20 cellular contexts compared by ENCODE assay signal in the genomic region with DNA sequence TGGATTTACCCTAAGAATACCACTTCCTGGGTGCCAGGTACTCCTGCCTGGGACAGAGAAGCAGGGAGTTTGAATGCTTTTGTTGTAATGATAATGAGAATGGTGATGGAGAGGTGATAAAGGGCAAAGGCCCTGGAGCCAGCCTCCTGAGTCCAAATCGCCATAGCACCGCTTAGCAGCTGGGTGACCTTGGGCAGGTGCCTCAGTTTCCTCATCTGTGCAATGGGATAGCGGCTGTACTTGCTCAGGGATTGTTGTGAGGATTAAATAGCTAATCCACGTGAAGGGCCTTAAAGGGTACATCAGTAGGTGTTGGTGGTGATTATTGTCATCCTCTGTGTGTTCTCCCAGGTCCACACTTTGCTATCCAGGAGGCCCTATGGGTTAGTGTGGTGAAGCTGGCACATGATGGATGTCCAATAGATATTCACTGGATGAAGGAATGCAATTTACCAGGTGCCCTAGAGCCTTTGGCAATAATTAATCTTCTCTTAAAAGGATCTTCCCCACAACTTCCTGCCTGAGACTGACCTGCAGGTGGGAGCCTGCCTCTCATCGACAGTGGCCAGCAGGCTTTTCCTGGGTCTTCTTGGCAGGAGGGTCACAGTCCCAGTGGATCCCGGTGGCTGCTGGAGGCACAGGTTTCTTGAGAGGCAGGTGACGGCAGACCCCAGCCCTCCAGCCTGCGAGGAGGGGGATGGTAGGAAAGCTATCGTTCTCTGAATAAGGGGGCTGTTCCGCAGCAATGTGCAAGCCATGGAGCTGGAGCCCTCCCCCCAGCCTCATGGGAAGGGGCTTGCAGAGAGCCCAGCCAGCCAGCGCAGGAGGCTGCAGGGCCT.
A peak's percentile ranks its signal among the peaks of the same experiment; 100 is the strongest.
DNase-seq lines count a peak whose midpoint lies in the region; ATAC-seq and TF ChIP-seq lines count a peak whose summit lies in the region.
"Had no signal": no experiment of that assay in that cellular context is flagged by ENCODE, and none has a peak within 500 bp of the region (broad histone marks: within the 10 kb centered on the region; RNA-seq: fewer than 3 reads in every experiment).

No MANE protein-coding gene starts in this region.

- H3K4me3 Mint-ChIP-seq in activated CD8-positive, alpha-beta memory T cell treated with anti-CD3 and anti-CD28 coated beads, Interleukin-2, amount 10 ng/mL, durations not matched to agents 7 days and 5 days = no peak overlapping the region
- H3K4me3 Mint-ChIP-seq: activated naive CD4-positive, alpha-beta T cell treated with anti-CD3 and anti-CD28 coated beads, Interleukin-2, amount 50 U/mL, for 24 hours; T-helper 2 cell treated with Interferon-gamma antibody and Interleukin-4, amounts not matched to agents 5 μg/mL and 100 μg/mL, for 36 hours had no signal

- H3K36me3 Mint-ChIP-seq in activated CD8-positive, alpha-beta memory T cell treated with anti-CD3 and anti-CD28 coated beads, Interleukin-2, amount 10 ng/mL, durations not matched to agents 7 days and 5 days = no peaks in the 10 kb centered on the region
- H3K36me3 Mint-ChIP-seq: activated naive CD4-positive, alpha-beta T cell treated with anti-CD3 and anti-CD28 coated beads, Interleukin-2, amount 50 U/mL, for 24 hours had no signal

- no peak for TF ChIP-seq CTCF in GM10248 (IDR thresholded peaks at IDR 0.05; ENCODE audit: control extremely low read depth, extremely low read depth, low read depth, missing control alignments)

- no peaks in the 10 kb centered on the region for H3K4me1 Mint-ChIP-seq in activated CD8-positive, alpha-beta memory T cell treated with anti-CD3 and anti-CD28 coated beads, Interleukin-2, amount 10 ng/mL, durations not matched to agents 7 days and 5 days
- H3K4me1 Mint-ChIP-seq: activated naive CD4-positive, alpha-beta T cell treated with anti-CD3 and anti-CD28 coated beads, Interleukin-2, amount 50 U/mL, for 24 hours had no signal

- CTCF ChIA-PET in activated CD8-positive, alpha-beta memory T cell treated with anti-CD3 and anti-CD28 coated beads, Interleukin-2, amount 10 ng/mL, durations not matched to agents 7 days and 5 days (lab: Charles Lee) = no interaction called here
- CTCF ChIA-PET in GM10248 (lab: Yijun Ruan, JAX) = interaction anchor here (1.5 kb wide), 1 partner anchor 10 kb away, joined by 5 read pairs; no protein-coding TSS in a partner anchor

- H3K27ac Mint-ChIP-seq in activated CD8-positive, alpha-beta memory T cell treated with anti-CD3 and anti-CD28 coated beads, Interleukin-2, amount 10 ng/mL, durations not matched to agents 7 days and 5 days = no peak overlapping the region
- H3K27ac Mint-ChIP-seq: activated naive CD4-positive, alpha-beta T cell treated with anti-CD3 and anti-CD28 coated beads, Interleukin-2, amount 50 U/mL, for 24 hours; T-helper 2 cell treated with Interferon-gamma antibody and Interleukin-4, amounts not matched to agents 5 μg/mL and 100 μg/mL, for 36 hours had no signal

- no peak overlapping the region for H3K27ac ChIP-seq in skeletal muscle tissue (ENCODE audit: low read depth, low read length)
- H3K27ac ChIP-seq: body of pancreas, left lung, SJSA1 had no signal

- POLR2A ChIA-PET in GM10248 (lab: Yijun Ruan, JAX) = no interaction called here

- ATAC-seq in activated CD8-positive, alpha-beta memory T cell treated with anti-CD3 and anti-CD28 coated beads, Interleukin-2, amount 10 ng/mL, durations not matched to agents 7 days and 5 days = no peak
- no peak for ATAC-seq in HG02970 (IDR thresholded peaks at IDR 0.05; ENCODE audit: low FRiP score, unreplicated experiment)
- ATAC-seq: body of pancreas had no signal

- H3K9me3 ChIP-seq in skeletal muscle tissue (ENCODE audit: control insufficient read depth in 3 of 3, low read length in 3 of 3) = no peaks in the 10 kb centered on the region
- H3K9me3 ChIP-seq: body of pancreas, left lung, SJSA1 had no signal

- no peaks in the 10 kb centered on the region for H3K9me3 Mint-ChIP-seq in activated CD8-positive, alpha-beta memory T cell treated with anti-CD3 and anti-CD28 coated beads, Interleukin-2, amount 10 ng/mL, durations not matched to agents 7 days and 5 days (ENCODE audit: low read depth)
- H3K9me3 Mint-ChIP-seq: activated naive CD4-positive, alpha-beta T cell treated with anti-CD3 and anti-CD28 coated beads, Interleukin-2, amount 50 U/mL, for 24 hours; T-helper 2 cell treated with Interferon-gamma antibody and Interleukin-4, amounts not matched to agents 5 μg/mL and 100 μg/mL, for 36 hours had no signal

- H3K9ac ChIP-seq in skeletal muscle tissue (ENCODE audit: low read depth in 1 of 3, low read length in 3 of 3) = peak overlapping the region in 2 of 3 donors; percentile 51 to 62

- H3K36me3 ChIP-seq in skeletal muscle tissue (ENCODE audit: control insufficient read depth in 3 of 3, insufficient read depth in 3 of 3, low read length in 3 of 3) = no peaks in the 10 kb centered on the region
- H3K36me3 ChIP-seq: left lung, SJSA1 had no signal

- DNase-seq in ELF-1 (ENCODE audit: low read depth, low spot score) (peak; percentile 5), kidney tubule cell (ENCODE audit: low spot score) (peak; percentile 67), NOMO-1 (lab: John Stamatoyannopoulos, UW; ENCODE audit: unreplicated experiment in 2 of 2) (no peak), GM10248 (ENCODE audit: extremely low spot score) (no peak)
- DNase-seq in activated CD8-positive, alpha-beta memory T cell treated with anti-CD3 and anti-CD28 coated beads, Interleukin-2, amount 10 ng/mL, durations not matched to agents 7 days and 5 days = peak; percentile 31
- no peak for DNase-seq in activated CD4-positive, alpha-beta T cell treated with anti-CD3 and anti-CD28 coated beads for 48 hours
- DNase-seq: AML-193, cortex of kidney, HCEC 1CT, KBM-7, left lung, MV-4-11, NCI-H2029 treated with DMSO at 0.1 percent for 48 hours, NCI-H510A treated with DMSO at 0.1 percent for 48 hours had no signal

- H3K4me3 ChIP-seq in skeletal muscle tissue (ENCODE audit: low read length in 3 of 3) = no peak overlapping the region
- H3K4me3 ChIP-seq: body of pancreas, left lung, SJSA1 had no signal

- H3K4me1 ChIP-seq in skeletal muscle tissue (ENCODE audit: control insufficient read depth in 3 of 3, insufficient read depth in 3 of 3, low read length in 3 of 3) = peaks cover 67 to 88% (median 78%) of the 10 kb centered on the region in 3 donors
- H3K4me1 ChIP-seq: body of pancreas had no signal

- H3K27me3 ChIP-seq in skeletal muscle tissue (ENCODE audit: control insufficient read depth in 3 of 3, insufficient read depth in 3 of 3, low read length in 3 of 3) = no peaks in the 10 kb centered on the region
- H3K27me3 ChIP-seq: body of pancreas, left lung, SJSA1 had no signal

- peaks cover 6% of the 10 kb centered on the region for H3K27me3 Mint-ChIP-seq in activated CD8-positive, alpha-beta memory T cell treated with anti-CD3 and anti-CD28 coated beads, Interleukin-2, amount 10 ng/mL, durations not matched to agents 7 days and 5 days
- H3K27me3 Mint-ChIP-seq: activated naive CD4-positive, alpha-beta T cell treated with anti-CD3 and anti-CD28 coated beads, Interleukin-2, amount 50 U/mL, for 24 hours had no signal

Comparison
In these comparisons a context has a peak if more than half of its experiments do, and no peak if none do; other contexts are left out.
1. DNase-seq: peak in ELF-1 (single experiment), activated CD8-positive, alpha-beta memory T cell treated with anti-CD3 and anti-CD28 coated beads, Interleukin-2, amount 10 ng/mL, durations not matched to agents 7 days and 5 days (single experiment) and kidney tubule cell (single experiment); none in NOMO-1 (0 of 2), activated CD4-positive, alpha-beta T cell treated with anti-CD3 and anti-CD28 coated beads for 48 hours (single experiment) and GM10248 (single experiment).